ENCODE assay signal across 8 cellular contexts in the genomic region with DNA sequence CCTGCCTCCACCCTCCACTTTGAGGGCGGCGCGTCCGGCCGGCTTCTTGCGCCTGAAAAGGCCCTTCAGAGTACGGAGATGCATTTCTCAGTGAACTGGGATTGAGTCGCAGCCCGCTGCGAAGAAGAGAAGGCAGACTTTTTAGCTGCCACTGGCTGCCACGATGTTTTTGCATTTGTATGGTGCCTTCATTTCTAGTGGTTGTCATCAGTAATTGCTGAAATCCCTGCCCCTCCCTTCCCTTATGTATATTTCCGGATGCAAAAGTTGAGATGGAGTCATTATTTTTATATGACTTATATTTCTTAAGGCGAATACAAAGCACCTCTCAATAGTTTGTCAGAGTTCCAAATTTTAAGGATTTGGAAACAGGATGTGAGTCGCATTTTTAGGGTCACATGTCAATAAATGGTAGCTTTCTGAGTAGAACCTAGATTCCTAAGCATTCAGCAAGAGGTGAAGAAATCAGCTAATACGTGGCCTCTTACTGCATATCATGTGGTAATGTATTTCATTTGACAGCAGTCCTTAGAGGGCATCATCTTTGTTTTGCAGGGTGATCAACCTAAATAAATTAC.
DNase-seq lines count a peak whose midpoint lies in the region; ATAC-seq lines count a peak whose summit lies in the region.

No MANE protein-coding gene starts in this region.

- H3K4me1 ChIP-seq in BLaER1 (peaks cover 10% of the 10 kb centered on the region), iPS-20b (ENCODE audit: insufficient read depth, low read length) (no peaks in the 10 kb centered on the region)

- H3K9me3 ChIP-seq in BLaER1 (no peaks in the 10 kb centered on the region), iPS-20b (ENCODE audit: insufficient read depth, low read depth, low read length) (no peaks in the 10 kb centered on the region)

- peak overlapping the region; percentile 74 for H3K27ac Mint-ChIP-seq in activated naive CD4-positive, alpha-beta T cell treated with anti-CD3 and anti-CD28 coated beads, Interleukin-2, amount 50 U/mL, for 24 hours

- H3K4me3 ChIP-seq in BLaER1 (peak overlapping the region; percentile 75), iPS-20b (ENCODE audit: low read length) (peak overlapping the region; percentile 89)

- peaks cover 5% of the 10 kb centered on the region; the same call in 1 of the 2 replicates for H3K27me3 ChIP-seq in BLaER1
- H3K27me3 ChIP-seq in iPS-20b (ENCODE audit: insufficient read depth, low read length): no peaks in the 10 kb centered on the region

- H3K36me3 Mint-ChIP-seq in activated naive CD4-positive, alpha-beta T cell treated with anti-CD3 and anti-CD28 coated beads, Interleukin-2, amount 50 U/mL, for 24 hours: no peaks in the 10 kb centered on the region

- H3K9ac ChIP-seq in BLaER1 (peak overlapping the region; percentile 75), iPS-20b (ENCODE audit: low read depth, low read length) (peak overlapping the region; percentile 48; the same call in 1 of the 2 replicates)

- H3K4me2 ChIP-seq in BLaER1: peak overlapping the region; percentile 65

- peaks cover 36% of the 10 kb centered on the region for H4K20me1 ChIP-seq in BLaER1

- H3K9me3 Mint-ChIP-seq in activated naive CD4-positive, alpha-beta T cell treated with anti-CD3 and anti-CD28 coated beads, Interleukin-2, amount 50 U/mL, for 24 hours: no peaks in the 10 kb centered on the region

- H3K36me3 ChIP-seq in BLaER1 (no peaks in the 10 kb centered on the region), iPS-20b (ENCODE audit: insufficient read depth, low read depth, low read length) (no peaks in the 10 kb centered on the region)

- H3K27me3 Mint-ChIP-seq in activated naive CD4-positive, alpha-beta T cell treated with anti-CD3 and anti-CD28 coated beads, Interleukin-2, amount 50 U/mL, for 24 hours: no peaks in the 10 kb centered on the region

- H3K27ac ChIP-seq in BLaER1 (peak overlapping the region; percentile 63), iPS-20b (ENCODE audit: low read length) (no peak overlapping the region), substantia nigra (ENCODE audit: low read depth, low read length, poor library complexity, severe bottlenecking) (peak overlapping the region; percentile 26)

- ATAC-seq in HG03354 (IDR thresholded peaks at IDR 0.05; ENCODE audit: poor library complexity, severe bottlenecking, unreplicated experiment): peak; percentile 9

- peaks cover 40% of the 10 kb centered on the region for H3K4me1 Mint-ChIP-seq in activated naive CD4-positive, alpha-beta T cell treated with anti-CD3 and anti-CD28 coated beads, Interleukin-2, amount 50 U/mL, for 24 hours

- peak overlapping the region; percentile 85 for H3K4me3 Mint-ChIP-seq in activated naive CD4-positive, alpha-beta T cell treated with anti-CD3 and anti-CD28 coated beads, Interleukin-2, amount 50 U/mL, for 24 hours

- DNase-seq in substantia nigra (lab: John Stamatoyannopoulos, UW) (no peak), COLO668 (lab: John Stamatoyannopoulos, UW; ENCODE audit: unreplicated experiment) (no peak), NCI-H510A treated with DMSO at 0.1 percent for 48 hours (lab: John Stamatoyannopoulos, UW) (no peak), HuH-7 (ENCODE audit: low spot score) (no peak)
